Comparison of ENCODE assay signal across 8 cellular contexts in the genomic region with DNA sequence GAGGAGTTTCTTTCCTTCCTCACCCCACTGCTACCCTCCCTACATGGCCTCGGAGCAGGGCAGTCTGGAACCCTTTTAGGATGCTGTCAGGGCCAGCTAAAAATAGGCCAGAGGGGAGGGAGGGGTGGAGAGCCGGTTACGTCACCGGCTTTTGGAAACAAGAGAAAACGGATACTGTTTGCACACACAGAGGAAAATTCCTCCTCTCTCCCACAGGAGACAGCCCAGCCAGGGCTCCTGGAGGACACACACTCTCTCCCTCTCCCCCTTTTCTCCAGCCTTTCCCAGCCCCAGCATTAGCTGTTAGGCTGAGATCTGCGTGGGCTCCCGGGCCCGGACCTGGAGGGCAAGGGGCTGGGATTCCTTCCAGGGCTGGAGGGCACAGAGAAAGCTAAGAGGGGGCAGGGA. TPM values are rescaled to one million over a fixed set of nuclear protein-coding genes. Genes with fewer than 3 reads are reported as not detected.
DNase-seq lines count a peak whose midpoint lies in the region; ATAC-seq, FAIRE-seq and TF ChIP-seq lines count a peak whose summit lies in the region.

No MANE protein-coding gene starts in this region.

- no peak overlapping the region for H3K23ac ChIP-seq in H1 (ENCODE audit: insufficient read length)

- no peak overlapping the region for H2BK15ac ChIP-seq in H1 (ENCODE audit: low read length)

- H2BK120ac ChIP-seq in H1 (replicated peaks; ENCODE audit: low read depth, low read length): no peak overlapping the region

- H3K56ac ChIP-seq in H1 (replicated peaks; ENCODE audit: insufficient read length, low read depth, low read length): no peak overlapping the region

- no peaks in the 10 kb centered on the region for H3K36me3 ChIP-seq in H1 (ENCODE audit: control insufficient read depth in 2 of 4, insufficient read depth in 4 of 4, low read length in 3 of 4)

- H3K23me2 ChIP-seq in H1 (ENCODE audit: low read depth, low read length): peaks cover 7% of the 10 kb centered on the region; the same call in 1 of the 2 replicates

- no peak for TF ChIP-seq EP300 in H1 (IDR thresholded peaks at IDR 0.05; ENCODE audit: borderline replicate concordance in 1 of 2, low read depth in 2 of 2, low read length in 2 of 2)

- CTCF ChIA-PET in H1 (lab: Charles Lee; ENCODE audit: partially characterized antibody): interaction anchor here (1.1 to 3.9 kb wide), 7 partner anchors 9 to 60 kb away, joined by 3 to 37 read pairs (median 5); no protein-coding TSS in a partner anchor

- H3K4me3 ChIP-seq in AG09309 (ENCODE audit: control insufficient read depth, low read depth, low read length) (no peak overlapping the region; the same call in 1 of the 2 replicates), H1 (ENCODE audit: extremely low read depth in 1 of 4, insufficient read depth in 2 of 4, low read depth in 3 of 4, low read length in 4 of 4) (no peak overlapping the region)

- peaks cover 0 to 15% (median 8%) of the 10 kb centered on the region in 4 experiments; a peak in 6 of 7 replicates for H3K4me1 ChIP-seq in H1 (replicated peaks in 1 of 4; ENCODE audit: control insufficient read depth in 3 of 4, insufficient read depth in 4 of 4, low read length in 3 of 4)

- H3K14ac ChIP-seq in H1 (ENCODE audit: insufficient read length): no peak overlapping the region

- FAIRE-seq in H1 (lab: Jason Lieb, UNC): no peak

- peak overlapping the region; percentile 6; the same call in 1 of the 2 replicates for H3K18ac ChIP-seq in H1 (ENCODE audit: extremely low read depth, low read length)

- no peaks in the 10 kb centered on the region for H3K27me3 ChIP-seq in H1 (replicated peaks in 1 of 4; ENCODE audit: control insufficient read depth in 3 of 4, extremely low read depth in 1 of 4, insufficient read depth in 3 of 4, low read length in 3 of 4)

- peak; percentile 29 for TF ChIP-seq CTCF in AG09309 (IDR thresholded peaks at IDR 0.05; ENCODE audit: control insufficient read depth, insufficient read depth, low read depth, low read length, missing control alignments)
- no peak for TF ChIP-seq CTCF in H1 (IDR thresholded peaks at IDR 0.05; ENCODE audit: control extremely low read depth in 1 of 3, insufficient read depth in 1 of 3, low read depth in 1 of 3, low read length in 3 of 3)
- no peak for TF ChIP-seq CTCF in GM13977 (IDR thresholded peaks at IDR 0.05; ENCODE audit: extremely low read depth, insufficient read depth, missing control alignments)

- in situ Hi-C loops in GM13977 (cut with MboI; ENCODE audit: low pct_unique_long_range_greater_than_20kb, low sequenced_read_pairs, unreplicated experiment): no loop called here

- no peak overlapping the region for H3K4me2 ChIP-seq in H1 (ENCODE audit: insufficient read depth in 1 of 2, low read depth in 2 of 2, low read length in 2 of 2)

- no peak overlapping the region for H2AK5ac ChIP-seq in H1 (ENCODE audit: low read depth, low read length)

- 87% methylated on average over 8 of the region's 8 CpGs; no CpG with 5 or more reads in 1 of the 2 experiments for WGBS in H1 (ENCODE audit: extremely low coverage in 1 of 2, insufficient coverage in 1 of 2, insufficient read length in 1 of 2, insufficient replicate concordance in 2 of 2, low coverage in 1 of 2, low lambda C conversion rate in 2 of 2, missing lambda C conversion rate in 1 of 2), 2 experiments

- 0 out of 2 replicates have a peak, but pooled peaks cover 3% of the 10 kb centered on the region for H3K79me1 ChIP-seq in H1 (ENCODE audit: low read depth, low read length)

- H3K27ac ChIP-seq in H1 (ENCODE audit: low read depth, low read length): no peak overlapping the region

- H4K8ac ChIP-seq in H1 (ENCODE audit: extremely low read depth, insufficient read depth, low read length): no peak overlapping the region; the same call in 1 of the 2 replicates

- no peak for TF ChIP-seq RAD21 in H1 (IDR thresholded peaks at IDR 0.05 in 1 of 2, conservative IDR thresholded peaks at IDR 0.05 in 1 of 2; ENCODE audit: low read depth in 2 of 2, low read length in 2 of 2)

- no peak for TF ChIP-seq POLR2A in H1 (IDR thresholded peaks at IDR 0.05; ENCODE audit: control extremely low read depth in 1 of 2, low read depth in 2 of 2, low read length in 2 of 2)

- peak overlapping the region; percentile 15 for H4K91ac ChIP-seq in H1 (replicated peaks; ENCODE audit: insufficient read length, low read length)

- ATAC-seq in HG02759 (IDR thresholded peaks at IDR 0.05; ENCODE audit: unreplicated experiment): no peak

- no peaks in the 10 kb centered on the region for H3K79me2 ChIP-seq in H1 (ENCODE audit: control insufficient read depth in 1 of 2, insufficient read depth in 2 of 2, low read length in 2 of 2)

- DNase-seq in AG09309 (ENCODE audit: low read depth) (peak; percentile 70), NCI-H2171 (lab: John Stamatoyannopoulos, UW) (peak; percentile 64), H1 (ENCODE audit: low read depth in 1 of 2, low spot score in 2 of 2) (no peak), middle frontal gyrus (ENCODE audit: extremely low spot score, low spot score) (peak; percentile 65), GM13977 (ENCODE audit: low spot score) (no peak), NCI-H128 (lab: John Stamatoyannopoulos, UW; ENCODE audit: unreplicated experiment) (no peak), iPS-NIHi11 (ENCODE audit: low spot score) (no peak)

- H2BK12ac ChIP-seq in H1 (ENCODE audit: low read depth, low read length): peak overlapping the region; percentile 50; the same call in 1 of the 2 replicates

- no peak overlapping the region for H3K9ac ChIP-seq in H1 (replicated peaks in 1 of 4; ENCODE audit: extremely low read depth in 1 of 4, low read depth in 3 of 4, low read length in 3 of 4)

- H4K20me1 ChIP-seq in H1 (replicated peaks in 1 of 2; ENCODE audit: control insufficient read depth in 1 of 2, insufficient read depth in 2 of 2, low read length in 2 of 2): no peaks in the 10 kb centered on the region

- peak overlapping the region; percentile 75; the same call in 1 of the 2 replicates for H2BK5ac ChIP-seq in H1 (ENCODE audit: low read depth, low read length)

- H3K9me3 ChIP-seq in H1 (ENCODE audit: insufficient read depth in 2 of 2, low read depth in 1 of 2, low read length in 1 of 2): no peaks in the 10 kb centered on the region

- H2BK20ac ChIP-seq in H1 (ENCODE audit: low read length): no peak overlapping the region

- POLR2A ChIA-PET in H1 (lab: Charles Lee; ENCODE audit: partially characterized antibody): interaction anchor here (0.7 to 2.0 kb wide), 4 partner anchors 19 to 339 kb away, joined by 3 to 7 read pairs (median 3); a partner anchor contains a TSS

- H2AFZ ChIP-seq in H1 (ENCODE audit: low read length): no peak overlapping the region

- no peak overlapping the region for H4K5ac ChIP-seq in H1 (ENCODE audit: insufficient read length, low read depth, low read length)

- peak overlapping the region; percentile 27 for H3K4ac ChIP-seq in H1 (replicated peaks; ENCODE audit: insufficient read length, low read depth, low read length)

TF ChIP-seq in H1, 55 proteins besides CTCF, POLR2A, EP300 and RAD21 (continues in another document):
- no peak for TF ChIP-seq POU5F1 (IDR thresholded peaks at IDR 0.05; ENCODE audit: low read depth, low read length)
- TF ChIP-seq EGR1 (IDR thresholded peaks at IDR 0.05; ENCODE audit: borderline replicate concordance, low read depth, low read length): no peak

RNA-seq across cellular contexts. Expression of a gene that starts 20.0 kb away (rescaled TPM):
- 29.4 and 30.3 TPM in 2 replicates for total RNA-seq in H1 (2021; fragmentation: NEBNext Ultra II Directional; extraction: Animal tissue kit (Norgen Biotek cat#: 25700))
- 35.9 and 57.4 TPM in 2 replicates for polyA plus RNA-seq in H1 (2011; rRNA removed)
- polyA plus RNA-seq in H1 (2011; cell fraction: cytosol; rRNA removed): 61.4 TPM
- polyA plus RNA-seq in H1 (2011; cell fraction: nucleus; rRNA removed): 95.8 TPM
- polyA plus RNA-seq in H1 (2012, experiment 1 of 2): 25.3 to 32.9 TPM (median 31.9 TPM) in 4 replicates
- polyA plus RNA-seq in H1 (2012, experiment 2 of 2): 35.0 TPM
- polyA plus RNA-seq in H1 (2013, experiment 1 of 2): 18.9 TPM
- polyA plus RNA-seq in H1 (2013, experiment 2 of 2): 16.0 TPM
- polyA minus RNA-seq in H1 (2011; rRNA and poly(A)+ RNA removed): 20.3 and 22.0 TPM in 2 replicates
- polyA minus RNA-seq in H1 (2011; cell fraction: cytosol; rRNA and poly(A)+ RNA removed): 21.8 TPM
- 21.5 TPM for polyA minus RNA-seq in H1 (2011; cell fraction: nucleus; rRNA and poly(A)+ RNA removed)

RNA-seq across cellular contexts. Expression of a gene that starts 34.2 kb away (rescaled TPM):
- 8.7 and 10.4 TPM in 2 replicates for total RNA-seq in H1 (2021; fragmentation: NEBNext Ultra II Directional; extraction: Animal tissue kit (Norgen Biotek cat#: 25700))
- 6.6 and 13.7 TPM in 2 replicates for polyA plus RNA-seq in H1 (2011; rRNA removed)
- 5.2 TPM for polyA plus RNA-seq in H1 (2011; cell fraction: cytosol; rRNA removed)
- polyA plus RNA-seq in H1 (2011; cell fraction: nucleus; rRNA removed): 8.2 TPM
- polyA plus RNA-seq in H1 (2012, experiment 1 of 2): 4.2 to 6.0 TPM (median 5.4 TPM) in 4 replicates
- 5.2 TPM for polyA plus RNA-seq in H1 (2012, experiment 2 of 2)
- 3.5 TPM for polyA plus RNA-seq in H1 (2013, experiment 1 of 2)
- polyA plus RNA-seq in H1 (2013, experiment 2 of 2): 3.6 TPM
- 4.0 and 4.8 TPM in 2 replicates for polyA minus RNA-seq in H1 (2011; rRNA and poly(A)+ RNA removed)
- polyA minus RNA-seq in H1 (2011; cell fraction: cytosol; rRNA and poly(A)+ RNA removed): 4.8 TPM
- 2.6 TPM for polyA minus RNA-seq in H1 (2011; cell fraction: nucleus; rRNA and poly(A)+ RNA removed)

Comparison
In these comparisons a context has a peak if more than half of its experiments do, and no peak if none do; other contexts are left out.
1. DNase-seq: peak in AG09309 (single experiment), NCI-H2171 (single experiment) and middle frontal gyrus (single experiment); none in H1 (0 of 2), GM13977 (single experiment), NCI-H128 (single experiment) and iPS-NIHi11 (single experiment).